ENCODE assay signal across 8 cellular contexts in the genomic region with DNA sequence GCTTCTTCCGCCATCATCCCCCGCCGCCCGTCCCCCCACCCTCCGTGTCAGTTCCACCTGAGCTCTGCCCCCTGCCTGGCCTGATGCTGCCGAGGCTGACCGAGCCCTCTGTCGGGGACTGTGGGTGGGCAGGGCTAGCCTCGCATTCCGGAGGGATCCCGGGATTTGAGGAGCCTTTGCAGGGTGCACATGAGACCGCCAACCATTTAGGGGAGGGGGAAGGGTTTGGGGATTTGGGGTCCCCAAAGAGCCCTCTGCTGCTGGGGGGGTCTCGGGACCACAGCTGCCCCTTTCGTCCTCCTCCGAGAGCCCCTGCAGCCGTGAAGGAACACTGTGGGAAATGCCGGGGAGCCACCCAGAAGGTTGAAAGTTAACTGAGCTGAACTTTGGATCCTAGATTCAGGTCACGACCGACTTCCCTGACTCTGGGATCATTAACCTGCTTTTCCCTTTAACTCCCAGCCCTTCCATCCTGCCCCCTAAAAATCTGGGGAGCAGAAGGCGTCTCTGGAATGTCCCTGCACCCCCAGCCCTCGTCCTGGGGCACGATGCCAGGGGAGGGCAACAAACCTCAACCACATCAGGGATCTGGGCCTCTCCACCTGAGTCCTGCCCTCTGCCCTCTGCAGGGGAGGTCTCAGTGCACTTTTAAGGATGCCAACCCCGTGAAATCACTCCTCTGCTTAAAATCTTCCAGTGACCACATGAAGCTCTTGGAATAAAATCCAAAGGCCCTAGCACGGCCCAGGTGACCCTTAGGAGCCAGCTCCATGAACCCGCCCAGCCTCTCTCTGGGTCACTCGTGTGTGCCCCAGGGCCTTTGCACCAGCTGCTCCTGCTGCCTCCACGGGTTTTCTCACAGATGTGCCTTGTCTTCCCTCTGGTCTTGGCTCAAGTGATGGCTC.
A peak's percentile ranks its signal among the peaks of the same experiment; 100 is the strongest.
DNase-seq lines count a peak whose midpoint lies in the region; ATAC-seq and TF ChIP-seq lines count a peak whose summit lies in the region.

No MANE protein-coding gene starts in this region.

- peak overlapping the region; percentile 33 to 85 for H3K9ac ChIP-seq in colonic mucosa (ENCODE audit: low read depth in 2 of 2, low read length in 2 of 2)

- peak overlapping the region; percentile 91 to 94 for H3K27ac ChIP-seq in right atrium auricular region
- H3K27ac ChIP-seq in colonic mucosa: peak overlapping the region; percentile 87
- H3K27ac ChIP-seq in naive thymus-derived CD4-positive, alpha-beta T cell (ENCODE audit: low read depth, low read length): no peak overlapping the region
- H3K27ac ChIP-seq in vagina: peak overlapping the region; percentile 89

- peak overlapping the region; percentile 43 to 60 for H3K4me3 ChIP-seq in right atrium auricular region
- peak overlapping the region; percentile 49 for H3K4me3 ChIP-seq in colonic mucosa
- no peak overlapping the region for H3K4me3 ChIP-seq in naive thymus-derived CD4-positive, alpha-beta T cell (ENCODE audit: low read length)
- peak overlapping the region; percentile 56 to 59 for H3K4me3 ChIP-seq in vagina

- H3K36me3 Mint-ChIP-seq in naive thymus-derived CD4-positive, alpha-beta T cell: peaks cover 0 to 4% (median 2%) of the 10 kb centered on the region in 5 donors

- H3K36me3 ChIP-seq in right atrium auricular region (peaks cover 19% of the 10 kb centered on the region), colonic mucosa (peaks cover 5% of the 10 kb centered on the region), vagina (peaks cover 0 to 11% of the 10 kb centered on the region in 2 donors)
- peaks cover 0 to 26% (median 5%) of the 10 kb centered on the region in 3 experiments for H3K36me3 ChIP-seq in naive thymus-derived CD4-positive, alpha-beta T cell (ENCODE audit: control insufficient read depth in 2 of 3, insufficient read depth in 3 of 3, low read length in 3 of 3)

- H3K27me3 Mint-ChIP-seq in naive thymus-derived CD4-positive, alpha-beta T cell: no peaks in the 10 kb centered on the region

- POLR2A ChIA-PET in naive thymus-derived CD4-positive, alpha-beta T cell (lab: Charles Lee): no interaction called here

- H3K9me3 ChIP-seq in right atrium auricular region (no peaks in the 10 kb centered on the region), colonic mucosa (no peaks in the 10 kb centered on the region), vagina (no peaks in the 10 kb centered on the region)
- no peaks in the 10 kb centered on the region for H3K9me3 ChIP-seq in naive thymus-derived CD4-positive, alpha-beta T cell (ENCODE audit: control insufficient read depth in 2 of 3, low read length in 3 of 3)

- no peak for TF ChIP-seq POLR2A in vagina (IDR thresholded peaks at IDR 0.05)

- peak overlapping the region in 6 of 9 donors; percentile 8 to 77 (median 61) for H3K27ac Mint-ChIP-seq in naive thymus-derived CD4-positive, alpha-beta T cell

- peaks cover 23 to 45% (median 38%) of the 10 kb centered on the region in 7 donors for H3K4me1 Mint-ChIP-seq in naive thymus-derived CD4-positive, alpha-beta T cell

- TF ChIP-seq CTCF in right atrium auricular region (IDR thresholded peaks at IDR 0.05): no peak
- TF ChIP-seq CTCF in colonic mucosa (IDR thresholded peaks at IDR 0.05): no peak
- TF ChIP-seq CTCF in vagina (IDR thresholded peaks at IDR 0.05): no peak

- no peak for DNase-seq in right atrium auricular region (ENCODE audit: low spot score)
- no peak for DNase-seq in left ventricle myocardium superior
- peak; percentile 71 for DNase-seq in colonic mucosa
- DNase-seq in naive thymus-derived CD4-positive, alpha-beta T cell: no peak
- no peak for DNase-seq in vagina (ENCODE audit: extremely low spot score in 2 of 2)
- no peak for DNase-seq in activated gamma-delta T cell (lab: John Stamatoyannopoulos, UW)
- DNase-seq in NCI-H2029 treated with DMSO at 0.1 percent for 48 hours (lab: John Stamatoyannopoulos, UW): no peak
- DNase-seq in activated CD4-positive, CD25-positive, alpha-beta regulatory T cell treated with anti-CD3 and anti-CD28 coated beads, Interleukin-2, amount 50 U/mL, for 72 hours: no peak

- peak overlapping the region; percentile 42 to 79 (median 70) for H3K4me3 Mint-ChIP-seq in naive thymus-derived CD4-positive, alpha-beta T cell

- H3K27me3 ChIP-seq in right atrium auricular region (no peaks in the 10 kb centered on the region), colonic mucosa (no peaks in the 10 kb centered on the region), vagina (no peaks in the 10 kb centered on the region)
- no peaks in the 10 kb centered on the region for H3K27me3 ChIP-seq in naive thymus-derived CD4-positive, alpha-beta T cell (ENCODE audit: control insufficient read depth in 2 of 2, insufficient read depth in 2 of 2, low read length in 2 of 2)

- ATAC-seq in left ventricle myocardium superior: no peak
- no peak for ATAC-seq in naive thymus-derived CD4-positive, alpha-beta T cell

- CTCF ChIA-PET in naive thymus-derived CD4-positive, alpha-beta T cell (lab: Charles Lee): no interaction called here

- intact Hi-C loops in left ventricle myocardium superior (cut with micrococcal nuclease): no loop called here
- intact Hi-C loops in colonic mucosa (cut with DNase I): no loop called here
- intact Hi-C loops in naive thymus-derived CD4-positive, alpha-beta T cell (cut with micrococcal nuclease): loop anchor here (2.0 to 5.0 kb wide), 2 partner anchors 77 to 78 kb away; no protein-coding TSS in a partner anchor
- intact Hi-C loops in vagina (cut with DNase I): loop anchor here (5.0 kb wide), 1 partner anchor 33 kb away; no protein-coding TSS in a partner anchor

- H3K9me3 Mint-ChIP-seq in naive thymus-derived CD4-positive, alpha-beta T cell: peaks cover 0 to under 1% (median 0%) of the 10 kb centered on the region in 11 donors

- H3K4me1 ChIP-seq in right atrium auricular region: peaks cover 5 to 97% of the 10 kb centered on the region in 2 donors
- peaks cover 32% of the 10 kb centered on the region for H3K4me1 ChIP-seq in colonic mucosa
- H3K4me1 ChIP-seq in naive thymus-derived CD4-positive, alpha-beta T cell (ENCODE audit: control insufficient read depth in 2 of 2, insufficient read depth in 2 of 2, low read length in 2 of 2): peaks cover 4 to 20% of the 10 kb centered on the region in 2 donors
- H3K4me1 ChIP-seq in vagina: peaks cover 99% of the 10 kb centered on the region

Comparison
In these comparisons a context has a peak if more than half of its experiments do, and no peak if none do; other contexts are left out.
1. intact Hi-C loops: an anchor here in naive thymus-derived CD4-positive, alpha-beta T cell (2.0 to 5.0 kb wide) and vagina (5.0 kb wide); none called in left ventricle myocardium superior and colonic mucosa.